In the genomic region with DNA sequence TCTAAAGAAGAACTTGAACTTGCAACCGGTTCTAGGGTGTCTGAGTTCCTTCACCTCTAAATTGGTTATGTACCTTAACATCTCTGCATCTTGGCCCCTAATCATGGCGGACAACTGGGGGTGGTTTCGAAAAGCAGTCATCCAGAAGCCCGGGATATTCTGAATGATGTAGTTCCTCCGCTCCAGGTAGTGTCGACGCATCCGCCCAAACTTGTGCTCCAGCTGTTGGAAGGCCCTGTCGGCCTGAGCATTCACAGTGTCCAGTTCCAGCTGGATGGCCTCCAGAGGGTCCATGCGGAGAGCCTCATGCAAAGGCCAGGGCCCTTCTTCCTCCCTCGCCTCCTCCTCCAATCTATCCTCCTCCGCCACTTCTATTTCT, we compare ENCODE assay signal across 8 cellular contexts. TPM values are rescaled to one million over a fixed set of nuclear protein-coding genes. Genes with fewer than 3 reads are reported as not detected.
DNase-seq lines count a peak whose midpoint lies in the region; ATAC-seq and TF ChIP-seq lines count a peak whose summit lies in the region.

No MANE protein-coding gene starts in this region.

- peak overlapping the region; percentile 80 for H3K9ac ChIP-seq in OCI-LY3 (ENCODE audit: low read length)

- H3K4me2 ChIP-seq in OCI-LY3 (ENCODE audit: low read length), result peak overlapping the region; percentile 74

- in situ Hi-C loops in transverse colon (cut with MboI; ENCODE audit: low pct_ligation_motif_present in 1 of 4, low pct_unique_long_range_greater_than_20kb in 1 of 4, low sequenced_read_pairs in 3 of 4), result loop anchor here in 2 of 4 donors (10.0 to 25.0 kb wide), 3 partner anchors 133 to 383 kb away; partner anchors contain the start of gene ZUP1 (in 1 of the 2)

- WGBS in transverse colon (ENCODE audit: low coverage in 1 of 2), 2 donors, result 5 to 6% methylated on average over 11 to 12 of the region's 12 CpGs

- no peaks in the 10 kb centered on the region for H3K27me3 Mint-ChIP-seq in mesothelial cell of epicardium (ENCODE audit: low read depth)

- TF ChIP-seq CTCF in OCI-LY3 (IDR thresholded peaks at IDR 0.05; ENCODE audit: low read depth, low read length) (no peak), mesothelial cell of epicardium (IDR thresholded peaks at IDR 0.05; ENCODE audit: unreplicated experiment) (no peak), transverse colon (IDR thresholded peaks at IDR 0.05) (no peak)

- ATAC-seq in GM19351 (IDR thresholded peaks at IDR 0.05; ENCODE audit: unreplicated experiment), result no peak

- H3K4me3 ChIP-seq in OCI-LY3 (ENCODE audit: low read length) (peak overlapping the region; percentile 94), transverse colon (peak overlapping the region; percentile 47 to 86 (median 81))

- peaks cover 7% of the 10 kb centered on the region for H4K20me1 ChIP-seq in OCI-LY3 (ENCODE audit: insufficient read depth, low read length)

- no peaks in the 10 kb centered on the region for H3K9me3 ChIP-seq in OCI-LY3 (ENCODE audit: insufficient read depth, low read length)
- H3K9me3 ChIP-seq in transverse colon, result no peaks in the 10 kb centered on the region

- H3K36me3 Mint-ChIP-seq in mesothelial cell of epicardium, result peaks cover 15% of the 10 kb centered on the region

- H3K79me2 ChIP-seq in OCI-LY3 (ENCODE audit: low read length), result peaks cover 37% of the 10 kb centered on the region

- H3K9me3 Mint-ChIP-seq in mesothelial cell of epicardium, result no peaks in the 10 kb centered on the region

- peak overlapping the region; percentile 98 for H3K27ac Mint-ChIP-seq in mesothelial cell of epicardium

- no peak for TF ChIP-seq EP300 in transverse colon (IDR thresholded peaks at IDR 0.05; ENCODE audit: low read depth)

- no peak for TF ChIP-seq POLR2A in transverse colon (IDR thresholded peaks at IDR 0.05)

- DNase-seq in NCI-H146 (lab: John Stamatoyannopoulos, UW), result peak; percentile 54
- no peak for DNase-seq in NCI-H146 treated with DMSO at 0.1 percent for 48 hours (lab: John Stamatoyannopoulos, UW; ENCODE audit: unreplicated experiment)
- no peak for DNase-seq in mesothelial cell of epicardium (ENCODE audit: low spot score in 2 of 2, unreplicated experiment in 2 of 2)
- no peak for DNase-seq in transverse colon
- DNase-seq in MV-4-11 (lab: John Stamatoyannopoulos, UW), result no peak

- H3K4me1 ChIP-seq in OCI-LY3 (ENCODE audit: low read length) (peaks cover 54% of the 10 kb centered on the region), transverse colon (peaks cover 3 to 53% (median 41%) of the 10 kb centered on the region in 4 donors)

- H3K4me3 Mint-ChIP-seq in mesothelial cell of epicardium, result peak overlapping the region; percentile 94

- H3K27me3 ChIP-seq in OCI-LY3 (ENCODE audit: low read depth, low read length) (no peaks in the 10 kb centered on the region), transverse colon (no peaks in the 10 kb centered on the region)

- peak overlapping the region; percentile 59 for H3K27ac ChIP-seq in OCI-LY3 (ENCODE audit: low read length)
- peak overlapping the region; percentile 98 for H3K27ac ChIP-seq in cingulate gyrus (ENCODE audit: low read depth, low read length)
- peak overlapping the region; percentile 96 to 99 (median 98) for H3K27ac ChIP-seq in transverse colon

- intact Hi-C loops in transverse colon (cut with DNase I; ENCODE audit: low total_unique reads), result no loop called here

- no peak overlapping the region for H2AFZ ChIP-seq in OCI-LY3 (ENCODE audit: low read depth, low read length)

- H3K36me3 ChIP-seq in OCI-LY3 (replicated peaks; ENCODE audit: low read depth, low read length) (peaks cover 8% of the 10 kb centered on the region), transverse colon (peaks cover 0 to 5% (median 2%) of the 10 kb centered on the region in 4 donors)

- H3K4me1 Mint-ChIP-seq in mesothelial cell of epicardium, result peaks cover 67% of the 10 kb centered on the region

RNA-seq across cellular contexts. Expression of gene TSPYL1, which starts 0.9 kb away (rescaled TPM):
- 92.5 to 95.6 TPM (median 95.1 TPM) in 3 replicates for total RNA-seq in mesothelial cell of epicardium
- 10 to 100 TPM; 16.1 to 59.8 (median 47.9) TPM for total RNA-seq in transverse colon

RNA-seq across cellular contexts. Expression of gene TSPYL4, which starts 25.0 kb away (rescaled TPM):
- total RNA-seq in mesothelial cell of epicardium (40.8 to 44.0 TPM (median 41.2 TPM) in 3 replicates), transverse colon (1 to 10 TPM; 3.0 to 7.8 (median 6.4) TPM)
